In genomic region chr18:49832221-49832647, GRCh38 we compare ENCODE assay signal across 28 cellular contexts.
"Had no signal": no experiment of that assay in that cellular context is flagged by ENCODE, and none has a peak within 500 bp of the region (broad histone marks: within the 10 kb centered on the region; RNA-seq: fewer than 3 reads in every experiment).

No MANE protein-coding gene starts in this region.

- H3K27me3 Mint-ChIP-seq: central memory CD8-positive, alpha-beta T cell; stimulated activated naive CD8-positive, alpha-beta T cell treated with anti-CD3 and anti-CD28 coated beads, Interleukin-15, amount 100 ng/mL, for 72 hours; type B pancreatic cell had no signal

- H3K4me3 Mint-ChIP-seq: central memory CD8-positive, alpha-beta T cell; dendritic cell treated with granulocyte-macrophage colony-stimulating factor and Interleukin-4, amounts not matched to agents 40 ng/mL and 50 ng/mL, for 4 days; endodermal cell; mesothelial cell of epicardium; naive thymus-derived CD4-positive, alpha-beta T cell; stimulated activated naive CD8-positive, alpha-beta T cell treated with anti-CD3 and anti-CD28 coated beads, Interleukin-15, amount 100 ng/mL, for 72 hours; type B pancreatic cell had no signal

- ATAC-seq: foreskin keratinocyte; gastroesophageal sphincter; naive thymus-derived CD4-positive, alpha-beta T cell; psoas muscle; right cardiac atrium; stimulated activated naive CD8-positive, alpha-beta T cell treated with anti-CD3 and anti-CD28 coated beads, Interleukin-15, amount 100 ng/mL, for 72 hours had no signal

- H3K27ac Mint-ChIP-seq: dendritic cell treated with granulocyte-macrophage colony-stimulating factor and Interleukin-4, amounts not matched to agents 40 ng/mL and 50 ng/mL, for 4 days; endodermal cell; mesothelial cell of epicardium; naive thymus-derived CD4-positive, alpha-beta T cell; stimulated activated naive CD8-positive, alpha-beta T cell treated with anti-CD3 and anti-CD28 coated beads, Interleukin-15, amount 100 ng/mL, for 72 hours; type B pancreatic cell had no signal

- H3K9me3 Mint-ChIP-seq: central memory CD8-positive, alpha-beta T cell had no signal

- FAIRE-seq: endothelial cell of umbilical vein had no signal

- H3K4me1 ChIP-seq: colonic mucosa, esophagus muscularis mucosa, foreskin keratinocyte, gastroesophageal sphincter, heart left ventricle, psoas muscle, thyroid gland had no signal

- H3K9me3 ChIP-seq: colonic mucosa, esophagus muscularis mucosa, ovary, thyroid gland had no signal

- H3K4me1 Mint-ChIP-seq: stimulated activated naive CD8-positive, alpha-beta T cell treated with anti-CD3 and anti-CD28 coated beads, Interleukin-15, amount 100 ng/mL, for 72 hours had no signal

- H3K4me3 ChIP-seq: colonic mucosa, esophagus muscularis mucosa, gastroesophageal sphincter, heart left ventricle, ovary, psoas muscle, skin epidermis, thyroid gland had no signal

- DNase-seq: colonic mucosa; effector CD8-positive, alpha-beta T cell; endodermal cell; foreskin keratinocyte; heart left ventricle; hippocampal formation; islet precursor cell; kidney glomerular epithelial cell; mesenchymal stem cell; naive thymus-derived CD4-positive, alpha-beta T cell; occipital lobe; ovary; posterior cingulate gyrus; psoas muscle; right cardiac atrium; stimulated activated CD4-positive, alpha-beta T cell treated with anti-CD3 and anti-CD28 coated beads, Interleukin-15, amount 100 ng/mL, for 24 hours; stimulated activated CD4-positive, alpha-beta T cell treated with anti-CD3 and anti-CD28 coated beads, Interleukin-2, amount 100 ng/mL, for 48 hours; stimulated activated naive CD4-positive, alpha-beta T cell; stimulated activated naive CD8-positive, alpha-beta T cell treated with anti-CD3 and anti-CD28 coated beads, Interleukin-15, amount 100 ng/mL, for 72 hours; thyroid gland had no signal

- H3K36me3 ChIP-seq: esophagus muscularis mucosa, gastroesophageal sphincter, heart left ventricle, ovary, thyroid gland had no signal

- H3K27ac ChIP-seq: colonic mucosa, esophagus muscularis mucosa, foreskin keratinocyte, gastroesophageal sphincter, heart left ventricle, ovary, psoas muscle, skin epidermis, thyroid gland had no signal

- H3K27me3 ChIP-seq: colonic mucosa, esophagus muscularis mucosa, foreskin keratinocyte, gastroesophageal sphincter, heart left ventricle, ovary, thyroid gland had no signal
